Comparison of ENCODE assay signal across 8 cellular contexts in genomic region chr5:169637085-169637855, GRCh38. TPM values are rescaled to one million over a fixed set of nuclear protein-coding genes. Genes with fewer than 3 reads are reported as not detected.
A peak's percentile ranks its signal among the peaks of the same experiment; 100 is the strongest.
DNase-seq lines count a peak whose midpoint lies in the region; ATAC-seq lines count a peak whose summit lies in the region.

Gene DOCK2, plus strand, starts transcription at chr5:169637275. Its CDS starts 52 bp downstream, at chr5:169637327.

- peaks cover 16% of the 10 kb centered on the region for H3K9me3 ChIP-seq in adipocyte (ENCODE audit: control insufficient read depth, low read length)

- peak within 1 kb of the TSS; percentile 64 for H3K4me3 ChIP-seq in adipocyte (ENCODE audit: low read length)

- H3K36me3 ChIP-seq in adipocyte (ENCODE audit: control insufficient read depth, insufficient read depth, low read length, severe bottlenecking): no peaks in the 10 kb centered on the region

- peaks cover 5% of the 10 kb centered on the region for H3K4me1 ChIP-seq in adipocyte (ENCODE audit: control insufficient read depth, insufficient read depth, low read length)

- DNase-seq in T-helper 1 cell: peak; percentile 32 to 81 (median 50)
- DNase-seq in adipocyte (ENCODE audit: low read depth): no peak
- peak; percentile 62 to 70 for DNase-seq in left colon
- peak; percentile 27 to 75 (median 50) for DNase-seq in stimulated activated CD4-positive, alpha-beta T cell treated with anti-CD3 and anti-CD28 coated beads, TNF-alpha, amount 100 ng/mL, for 24 hours (ENCODE audit: low read depth in 3 of 3)
- DNase-seq in DMS153 (lab: John Stamatoyannopoulos, UW): no peak
- DNase-seq in glomerular visceral epithelial cell (ENCODE audit: extremely low spot score): no peak

- intact Hi-C loops in left colon (cut with DNase I, micrococcal nuclease): no loop called here

- no peaks in the 10 kb centered on the region for H3K27me3 ChIP-seq in adipocyte (replicated peaks; ENCODE audit: control insufficient read depth, insufficient read depth, low read length)

- H3K9ac ChIP-seq in adipocyte (ENCODE audit: low read length): no peak within 1 kb of the TSS

- ATAC-seq in GM18858 (IDR thresholded peaks at IDR 0.05; ENCODE audit: unreplicated experiment) (peak; percentile 86), HG03025 (IDR thresholded peaks at IDR 0.05; ENCODE audit: low FRiP score, unreplicated experiment) (peak; percentile 91), left colon (peak; percentile 53)

RNA-seq across cellular contexts. Expression of gene DOCK2, which starts in this region (rescaled TPM):
- total RNA-seq in left colon: 10 to 100 TPM in 1 of 2 donors, 1 to 10 TPM in 1; 4.9 to 13.3 TPM

Comparison
In these comparisons a context has a peak if more than half of its experiments do, and no peak if none do; other contexts are left out.
1. DNase-seq: peak in T-helper 1 cell (5 of 5), left colon (2 of 2) and stimulated activated CD4-positive, alpha-beta T cell treated with anti-CD3 and anti-CD28 coated beads, TNF-alpha, amount 100 ng/mL, for 24 hours (3 of 3); none in adipocyte (single experiment), DMS153 (single experiment) and glomerular visceral epithelial cell (single experiment).
2. Peak in every context shown above with its lines, with median percentiles within 50 percentile points of each other: ATAC-seq.